In the genomic region with DNA sequence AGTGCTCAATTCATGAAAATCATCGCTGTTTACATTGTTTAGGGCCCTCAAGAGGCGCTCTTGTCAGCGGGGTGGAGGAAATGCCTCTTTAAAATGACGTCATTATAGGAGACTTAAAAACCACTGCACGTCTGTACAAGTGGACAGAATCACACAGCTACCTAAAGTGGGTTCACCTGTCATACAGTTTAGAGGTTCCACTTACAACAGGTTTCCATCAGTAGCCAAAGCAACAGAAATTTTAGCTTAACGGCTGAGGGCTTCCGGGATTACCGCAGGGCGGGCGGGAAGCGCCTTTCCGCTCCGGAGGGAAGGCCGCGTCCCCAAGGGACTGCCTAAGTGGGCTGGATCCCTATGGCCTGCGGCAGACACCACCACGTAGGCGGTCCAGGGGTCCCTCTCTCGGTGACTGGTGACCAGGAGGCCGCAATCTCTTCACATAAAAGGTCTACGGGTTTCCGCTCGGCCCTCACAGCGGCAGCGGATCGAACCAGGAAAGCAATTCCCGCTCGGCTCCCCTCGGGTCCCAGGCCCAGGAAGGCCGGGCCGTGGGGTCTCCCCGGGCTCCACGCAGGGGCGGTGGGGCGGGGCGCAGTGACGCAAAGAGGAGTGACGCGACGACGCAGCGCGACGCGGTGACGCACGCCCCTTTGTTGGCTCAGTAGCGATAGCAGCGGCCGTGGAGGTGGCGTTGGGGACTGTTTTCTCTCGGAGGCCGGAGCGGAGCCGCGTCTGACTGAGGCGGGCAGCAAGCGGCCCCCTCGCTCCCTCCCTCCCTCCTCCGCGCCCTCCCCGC, we compare ENCODE assay signal across 8 cellular contexts.
DNase-seq lines count a peak whose midpoint lies in the region; ATAC-seq and TF ChIP-seq lines count a peak whose summit lies in the region.

A gene with protein sequence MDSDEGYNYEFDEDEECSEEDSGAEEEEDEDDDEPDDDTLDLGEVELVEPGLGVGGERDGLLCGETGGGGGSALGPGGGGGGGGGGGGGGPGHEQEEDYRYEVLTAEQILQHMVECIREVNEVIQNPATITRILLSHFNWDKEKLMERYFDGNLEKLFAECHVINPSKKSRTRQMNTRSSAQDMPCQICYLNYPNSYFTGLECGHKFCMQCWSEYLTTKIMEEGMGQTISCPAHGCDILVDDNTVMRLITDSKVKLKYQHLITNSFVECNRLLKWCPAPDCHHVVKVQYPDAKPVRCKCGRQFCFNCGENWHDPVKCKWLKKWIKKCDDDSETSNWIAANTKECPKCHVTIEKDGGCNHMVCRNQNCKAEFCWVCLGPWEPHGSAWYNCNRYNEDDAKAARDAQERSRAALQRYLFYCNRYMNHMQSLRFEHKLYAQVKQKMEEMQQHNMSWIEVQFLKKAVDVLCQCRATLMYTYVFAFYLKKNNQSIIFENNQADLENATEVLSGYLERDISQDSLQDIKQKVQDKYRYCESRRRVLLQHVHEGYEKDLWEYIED (plus strand): TSS at position 661 of the 796 bp plus-strand sequence. CDS start 310 bp downstream, outside the sequence.

- H3K36me3 Mint-ChIP-seq in central memory CD8-positive, alpha-beta T cell (ENCODE audit: insufficient read depth) = peaks cover 38% of the 10 kb centered on the region

- H3K27me3 Mint-ChIP-seq in central memory CD8-positive, alpha-beta T cell = no peaks in the 10 kb centered on the region

- H3K4me1 Mint-ChIP-seq in central memory CD8-positive, alpha-beta T cell = peaks cover 49% of the 10 kb centered on the region

- peak; percentile 32 for TF ChIP-seq CTCF in AG09319 (IDR thresholded peaks at IDR 0.05; ENCODE audit: low read depth, low read length)

- H3K9me3 Mint-ChIP-seq in central memory CD8-positive, alpha-beta T cell = no peaks in the 10 kb centered on the region

- peak within 1 kb of the TSS; percentile 79 for H3K27ac Mint-ChIP-seq in central memory CD8-positive, alpha-beta T cell (ENCODE audit: low read depth)

- DNase-seq in AG09319 (ENCODE audit: extremely low read depth, low read depth) = peak; percentile 92
- DNase-seq in NCI-H226 = peak; percentile 95
- DNase-seq in activated CD4-positive, CD25-positive, alpha-beta regulatory T cell treated with anti-CD3 and anti-CD28 coated beads, Interleukin-2, amount 50 U/mL, for 16 hours (ENCODE audit: low read depth, low spot score) = peak; percentile 88
- peak; percentile 97 for DNase-seq in central memory CD8-positive, alpha-beta T cell (ENCODE audit: low spot score in 2 of 2)
- peak; percentile 98 for DNase-seq in islet precursor cell
- peak; percentile 90 to 95 (median 94) for DNase-seq in stimulated activated CD4-positive, alpha-beta T cell treated with anti-CD3 and anti-CD28 coated beads, Interleukin-12 subunit alpha, Interleukin-12 subunit beta, amount 100 ng/mL, for 48 hours (ENCODE audit: low read depth in 2 of 3, low spot score in 1 of 3)

- H3K4me3 Mint-ChIP-seq in central memory CD8-positive, alpha-beta T cell = peak within 1 kb of the TSS; percentile 95

- ATAC-seq in GM18909 (IDR thresholded peaks at IDR 0.05; ENCODE audit: poor library complexity, unreplicated experiment) (peak; percentile 82), HG03175 (IDR thresholded peaks at IDR 0.05; ENCODE audit: unreplicated experiment) (peak; percentile 79)
- peak; percentile 75 for ATAC-seq in central memory CD8-positive, alpha-beta T cell (replicated peaks; ENCODE audit: extremely low read depth, poor library complexity, severe bottlenecking)

Comparison
In these comparisons a context has a peak if more than half of its experiments do, and no peak if none do; other contexts are left out.
1. Peak in every context shown above with its lines: DNase-seq and ATAC-seq.